25 cellular contexts compared by ENCODE assay signal in the genomic region with DNA sequence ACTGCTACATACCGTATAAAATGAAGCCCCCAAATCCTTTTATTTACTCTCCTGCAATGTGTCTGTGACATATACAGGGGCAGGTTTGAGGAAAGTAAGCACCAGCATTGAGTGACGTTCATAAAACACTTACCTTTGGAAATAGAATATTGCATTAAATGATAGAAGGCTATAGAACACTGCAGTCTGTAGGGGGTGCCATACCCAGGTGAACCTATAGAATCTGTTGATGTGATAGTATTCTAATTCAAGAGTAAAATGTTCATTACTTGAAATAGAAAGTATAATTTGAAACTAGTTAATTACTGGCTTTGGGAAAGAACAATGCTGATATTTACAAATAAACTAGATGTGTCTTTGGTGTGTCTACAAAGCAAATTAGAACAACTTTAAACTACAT. TPM values are rescaled to one million over a fixed set of nuclear protein-coding genes. Genes with fewer than 3 reads are reported as not detected.
DNase-seq lines count a peak whose midpoint lies in the region; ATAC-seq and TF ChIP-seq lines count a peak whose summit lies in the region.
"Had no signal": no experiment of that assay in that cellular context is flagged by ENCODE, and none has a peak within 500 bp of the region (broad histone marks: within the 10 kb centered on the region; RNA-seq: fewer than 3 reads in every experiment).

No MANE protein-coding gene starts in this region.

- H3K9ac ChIP-seq in PC-3 (ENCODE audit: low read length) (no peak overlapping the region), endodermal cell (ENCODE audit: extremely low read depth, low read length, poor library complexity, severe bottlenecking) (no peak overlapping the region)
- H3K9ac ChIP-seq: GM23248 had no signal

- H3K27me3 Mint-ChIP-seq in endodermal cell (ENCODE audit: insufficient read depth): no peaks in the 10 kb centered on the region
- H3K27me3 Mint-ChIP-seq: stimulated activated naive B cell treated with anti-CD40 and anti-IgM and Interleukin-4, amounts not matched to agents 10 μg/mL and 1 μg/mL and 100 μg/mL, for 72 hours had no signal

- H3K4me3 ChIP-seq in PC-3 (ENCODE audit: low read length) (no peak overlapping the region), endodermal cell (ENCODE audit: low read length) (no peak overlapping the region)
- H3K4me3 ChIP-seq: GM23248 had no signal

- ATAC-seq in PC-3: no peak
- no peak for ATAC-seq in GM21717 (IDR thresholded peaks at IDR 0.05; ENCODE audit: unreplicated experiment)
- ATAC-seq: left lobe of liver; stimulated activated naive B cell treated with anti-CD40 and anti-IgM and Interleukin-4, amounts not matched to agents 10 μg/mL and 1 μg/mL and 100 μg/mL, for 72 hours had no signal

- DNase-seq in NCI-H82 (lab: John Stamatoyannopoulos, UW) (peak; percentile 21), NCI-H82 treated with DMSO at 0.1 percent for 48 hours (lab: John Stamatoyannopoulos, UW; ENCODE audit: unreplicated experiment) (no peak), PC-3 (peak; percentile 35), endodermal cell (no peak), T-helper 2 cell (no peak), germinal center (ENCODE audit: low spot score) (no peak), SHP77 treated with DMSO at 0.1 percent for 48 hours (lab: John Stamatoyannopoulos, UW) (no peak)
- DNase-seq: activated CD4-positive, alpha-beta T cell treated with anti-CD3 and anti-CD28 coated beads for 48 hours; activated CD8-positive, alpha-beta memory T cell treated with anti-CD3 and anti-CD28 coated beads, Interleukin-2, amount 50 U/mL, for 4 hours; activated effector memory CD4-positive, alpha-beta T cell treated with anti-CD3 and anti-CD28 coated beads, Interleukin-2, amount 50 U/mL, for 16 hours; C1 segment of cervical spinal cord; cerebellar nuclear complex; DMS 273 treated with DMSO at 0.1 percent for 48 hours; foreskin fibroblast; GM23248; MV-4-11; NCI-H2029 treated with DMSO at 0.1 percent for 48 hours; stimulated activated CD4-positive, alpha-beta T cell treated with anti-CD3 and anti-CD28 coated beads, Interleukin-15, amount 100 ng/mL, for 24 hours; stimulated activated naive B cell treated with anti-CD40 and anti-IgM and Interleukin-4, amounts not matched to agents 10 μg/mL and 1 μg/mL and 100 μg/mL, for 72 hours had no signal

- WGBS in endodermal cell (ENCODE audit: insufficient coverage in 1 of 2, insufficient read length in 1 of 2), 2 experiments: 86% methylated on average over 2 of the region's 2 CpGs; no CpG with 5 or more reads in 1 of the 2 experiments

- H3K27ac ChIP-seq in PC-3 (ENCODE audit: low read length): no peak overlapping the region
- H3K27ac ChIP-seq in endodermal cell (ENCODE audit: low read depth, low read length): no peak overlapping the region
- H3K27ac ChIP-seq: GM23248, neutrophil had no signal

- H2AFZ ChIP-seq in PC-3 (ENCODE audit: low read length): no peak overlapping the region
- H2AFZ ChIP-seq: GM23248 had no signal

- H3K36me3 ChIP-seq in PC-3 (ENCODE audit: low read depth, low read length) (no peaks in the 10 kb centered on the region), endodermal cell (ENCODE audit: control insufficient read depth, insufficient read depth, low read length) (no peaks in the 10 kb centered on the region)
- H3K36me3 ChIP-seq: neutrophil had no signal

- H3K9me3 ChIP-seq in PC-3 (ENCODE audit: low read length) (no peaks in the 10 kb centered on the region), endodermal cell (ENCODE audit: control insufficient read depth, low read length) (peaks cover 5% of the 10 kb centered on the region)
- H3K9me3 ChIP-seq: neutrophil had no signal

- no TSS peak for BruUV-seq in PC-3 (replicated peaks; lab: Mats Ljungman, UMichigan)

- H3K9me3 Mint-ChIP-seq in endodermal cell: no peaks in the 10 kb centered on the region

- no peak overlapping the region for H3K4me2 ChIP-seq in PC-3 (ENCODE audit: low read length)

- no peaks in the 10 kb centered on the region for H3K79me2 ChIP-seq in PC-3 (ENCODE audit: low read length)

- no peaks in the 10 kb centered on the region for H3K4me1 ChIP-seq in PC-3 (ENCODE audit: insufficient read depth, low read length)
- no peaks in the 10 kb centered on the region for H3K4me1 ChIP-seq in endodermal cell (ENCODE audit: control insufficient read depth, insufficient read depth, low read length)

- no peak overlapping the region for H3K4me3 Mint-ChIP-seq in endodermal cell
- H3K4me3 Mint-ChIP-seq: stimulated activated naive B cell treated with anti-CD40 and anti-IgM and Interleukin-4, amounts not matched to agents 10 μg/mL and 1 μg/mL and 100 μg/mL, for 72 hours had no signal

- H4K20me1 ChIP-seq in PC-3 (ENCODE audit: low read length): no peaks in the 10 kb centered on the region

- no peaks in the 10 kb centered on the region for H3K27me3 ChIP-seq in PC-3 (ENCODE audit: low read length)
- H3K27me3 ChIP-seq in endodermal cell (ENCODE audit: control insufficient read depth, insufficient read depth, low read length, poor library complexity, severe bottlenecking): no peaks in the 10 kb centered on the region
- H3K27me3 ChIP-seq: neutrophil had no signal

- no peaks in the 10 kb centered on the region for H3K9me2 ChIP-seq in PC-3 (replicated peaks; ENCODE audit: low read length)

- TF ChIP-seq CTCF in PC-3 (conservative IDR thresholded peaks at IDR 0.05; ENCODE audit: low read depth, low read length): peak; percentile 76
- TF ChIP-seq CTCF in endodermal cell (conservative IDR thresholded peaks at IDR 0.05): peak; percentile 79

- no peaks in the 10 kb centered on the region for H3F3A ChIP-seq in PC-3 (ENCODE audit: low read length, unreplicated experiment)

- intact Hi-C loops in PC-3 (cut with micrococcal nuclease): no loop called here

- H3K36me3 Mint-ChIP-seq in endodermal cell (ENCODE audit: low read depth): no peaks in the 10 kb centered on the region
- H3K36me3 Mint-ChIP-seq: stimulated activated naive B cell treated with anti-CD40 and anti-IgM and Interleukin-4, amounts not matched to agents 10 μg/mL and 1 μg/mL and 100 μg/mL, for 72 hours had no signal

- POLR2A ChIA-PET in PC-3 (lab: Charles Lee; ENCODE audit: unreplicated experiment): no interaction called here

- CTCF ChIA-PET in PC-3 (lab: Charles Lee): no interaction called here

- no peaks in the 10 kb centered on the region for H3K4me1 Mint-ChIP-seq in endodermal cell
- H3K4me1 Mint-ChIP-seq: stimulated activated naive B cell treated with anti-CD40 and anti-IgM and Interleukin-4, amounts not matched to agents 10 μg/mL and 1 μg/mL and 100 μg/mL, for 72 hours had no signal

- H3K27ac Mint-ChIP-seq in endodermal cell: no peak overlapping the region
- H3K27ac Mint-ChIP-seq: stimulated activated naive B cell treated with anti-CD40 and anti-IgM and Interleukin-4, amounts not matched to agents 10 μg/mL and 1 μg/mL and 100 μg/mL, for 72 hours had no signal

RNA-seq across cellular contexts. Expression of gene PRL, which starts 47.0 kb away (rescaled TPM):
- total RNA-seq in PC-3 (2014; rRNA removed) (not detected in 2 replicates), endodermal cell (not detected)
- 0.25 TPM for polyA plus RNA-seq in endodermal cell (2013, experiment 1 of 2)
- not detected for polyA plus RNA-seq in endodermal cell (2013, experiment 2 of 2)
- total RNA-seq: GM23248, left lobe of liver, mucosa of gallbladder, NCI-H460, renal cortical epithelial cell had no signal

Comparison
In these comparisons a context has a peak if more than half of its experiments do, and no peak if none do; other contexts are left out.
1. DNase-seq: peak in NCI-H82 (single experiment) and PC-3 (single experiment); none in NCI-H82 treated with DMSO at 0.1 percent for 48 hours (single experiment), endodermal cell (single experiment), T-helper 2 cell (0 of 5), germinal center (single experiment) and SHP77 treated with DMSO at 0.1 percent for 48 hours (single experiment).